ENCODE assay signal across 32 cellular contexts in the genomic region with DNA sequence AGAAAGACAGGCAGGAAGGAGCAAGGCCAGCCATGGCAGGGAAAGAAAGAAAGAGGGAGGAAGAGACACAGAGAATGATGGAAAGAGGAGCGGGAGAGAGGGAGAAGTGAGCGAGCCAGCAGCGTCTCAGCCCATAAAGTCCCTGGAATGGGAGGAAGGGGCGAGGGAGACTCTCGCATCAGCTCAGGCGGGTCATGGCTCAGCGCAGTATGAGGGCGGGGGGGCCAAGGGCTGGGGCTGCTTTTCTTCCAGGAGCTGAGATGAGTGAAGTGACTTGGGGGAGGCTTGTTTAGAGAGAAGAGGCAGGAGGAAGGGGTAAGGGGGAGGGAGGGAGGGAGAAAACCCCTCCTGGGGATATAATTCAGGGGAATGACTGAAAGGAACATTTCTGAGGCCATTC.
"Had no signal": no experiment of that assay in that cellular context is flagged by ENCODE, and none has a peak within 500 bp of the region (broad histone marks: within the 10 kb centered on the region; RNA-seq: fewer than 3 reads in every experiment).

No MANE protein-coding gene starts in this region.

- H3K4me1 ChIP-seq: adrenal gland, body of pancreas, gastroesophageal sphincter had no signal

- H3K36me3 ChIP-seq: adrenal gland, esophagus squamous epithelium, gastroesophageal sphincter had no signal

- H3K27ac ChIP-seq: adrenal gland, body of pancreas, dorsolateral prefrontal cortex, epithelial cell of prostate, esophagus squamous epithelium, gastroesophageal sphincter had no signal

- H3K9me3 ChIP-seq: adrenal gland, body of pancreas, esophagus squamous epithelium, gastroesophageal sphincter had no signal

- H3K4me1 Mint-ChIP-seq: activated CD4-positive, alpha-beta T cell treated with anti-CD3 and anti-CD28 coated beads for 36 hours; activated CD4-positive, alpha-beta T cell treated with anti-CD3 and anti-CD28 coated beads, Interleukin-2, amount 10 ng/mL, durations not matched to agents 24 days and 14 days; activated naive CD4-positive, alpha-beta T cell treated with anti-CD3 and anti-CD28 coated beads, Interleukin-2, amount 50 U/mL, for 24 hours; activated naive CD8-positive, alpha-beta T cell treated with anti-CD3 and anti-CD28 coated beads for 36 hours; activated naive CD8-positive, alpha-beta T cell treated with anti-CD3 and anti-CD28 coated beads, Interleukin-2, amount 50 U/mL, for 24 hours had no signal

- ATAC-seq: activated CD4-positive, alpha-beta T cell treated with anti-CD3 and anti-CD28 coated beads for 36 hours; activated CD8-positive, alpha-beta memory T cell treated with anti-CD3 and anti-CD28 coated beads, Interleukin-2, amount 10 ng/mL, durations not matched to agents 7 days and 5 days; activated CD8-positive, alpha-beta T cell treated with anti-CD3 and anti-CD28 coated beads, Interleukin-2, amount 10 ng/mL, durations not matched to agents 7 days and 5 days; activated naive CD8-positive, alpha-beta T cell treated with anti-CD3 and anti-CD28 coated beads, Interleukin-2, amount 50 U/mL, for 24 hours; body of pancreas; effector memory CD8-positive, alpha-beta T cell; gastroesophageal sphincter had no signal

- DNase-seq: activated CD4-positive, alpha-beta memory T cell treated with anti-CD3 and anti-CD28 coated beads for 36 hours; activated CD4-positive, alpha-beta T cell treated with anti-CD3 and anti-CD28 coated beads for 36 hours; activated CD4-positive, alpha-beta T cell treated with anti-CD3 and anti-CD28 coated beads, Interleukin-2, amount 10 ng/mL, durations not matched to agents 24 days and 14 days; activated CD4-positive, CD25-positive, alpha-beta regulatory T cell; activated CD4-positive, CD25-positive, alpha-beta regulatory T cell treated with anti-CD3 and anti-CD28 coated beads, Interleukin-2, amount 50 U/mL, for 72 hours; activated CD8-positive, alpha-beta memory T cell treated with anti-CD3 and anti-CD28 coated beads, Interleukin-2, amount 10 ng/mL, durations not matched to agents 7 days and 5 days; activated CD8-positive, alpha-beta memory T cell treated with anti-CD3 and anti-CD28 coated beads, Interleukin-2, amount 50 U/mL, for 4 hours; activated CD8-positive, alpha-beta T cell treated with anti-CD3 and anti-CD28 coated beads, Interleukin-2, amount 10 ng/mL, durations not matched to agents 7 days and 5 days; activated effector memory CD4-positive, alpha-beta T cell treated with anti-CD3 and anti-CD28 coated beads, Interleukin-2, amount 50 U/mL, for 16 hours; activated naive CD4-positive, alpha-beta T cell treated with anti-CD3 and anti-CD28 coated beads for 36 hours; activated naive CD8-positive, alpha-beta T cell treated with anti-CD3 and anti-CD28 coated beads for 36 hours; activated naive CD8-positive, alpha-beta T cell treated with anti-CD3 and anti-CD28 coated beads, Interleukin-2, amount 50 U/mL, for 24 hours; activated T-cell treated with anti-CD3 and anti-CD28 coated beads, Interleukin-2, amount 50 U/mL, for 1 hour; activated T-cell treated with anti-CD3 and anti-CD28 coated beads, Interleukin-2, amount 50 U/mL, for 48 hours; adrenal gland; amygdala; body of pancreas; caudate nucleus; dorsolateral prefrontal cortex; effector memory CD8-positive, alpha-beta T cell; esophagus squamous epithelium; foreskin melanocyte; T-helper 2 cell had no signal

- H3K4me3 Mint-ChIP-seq: activated CD4-positive, alpha-beta memory T cell treated with anti-CD3 and anti-CD28 coated beads for 36 hours; activated CD4-positive, alpha-beta T cell treated with anti-CD3 and anti-CD28 coated beads for 36 hours; activated CD4-positive, alpha-beta T cell treated with anti-CD3 and anti-CD28 coated beads, Interleukin-2, amount 10 ng/mL, durations not matched to agents 24 days and 14 days; activated CD8-positive, alpha-beta memory T cell treated with anti-CD3 and anti-CD28 coated beads, Interleukin-2, amount 10 ng/mL, durations not matched to agents 7 days and 5 days; activated CD8-positive, alpha-beta T cell treated with anti-CD3 and anti-CD28 coated beads, Interleukin-2, amount 10 ng/mL, durations not matched to agents 7 days and 5 days; activated naive CD4-positive, alpha-beta T cell treated with anti-CD3 and anti-CD28 coated beads for 36 hours; activated naive CD4-positive, alpha-beta T cell treated with anti-CD3 and anti-CD28 coated beads, Interleukin-2, amount 50 U/mL, for 24 hours; activated naive CD8-positive, alpha-beta T cell treated with anti-CD3 and anti-CD28 coated beads for 36 hours; activated naive CD8-positive, alpha-beta T cell treated with anti-CD3 and anti-CD28 coated beads, Interleukin-2, amount 50 U/mL, for 24 hours; activated T-helper 1 cell treated with anti-CD3 and anti-CD28 coated beads, Interleukin-12 subunit alpha, Interleukin-12 subunit beta, Interleukin-2, Interleukin-4 antibody, amounts not matched to agents 30 ng/mL and 10 ng/mL and 1 ng/mL, durations not matched to agents 14 hours and 24 hours and 36 hours; dendritic cell treated with granulocyte-macrophage colony-stimulating factor and Interleukin-4, amounts not matched to agents 40 ng/mL and 50 ng/mL, for 4 days; effector memory CD8-positive, alpha-beta T cell had no signal

- H3K9me3 Mint-ChIP-seq: activated CD4-positive, alpha-beta memory T cell treated with anti-CD3 and anti-CD28 coated beads for 36 hours; activated CD4-positive, alpha-beta T cell treated with anti-CD3 and anti-CD28 coated beads, Interleukin-2, amount 10 ng/mL, durations not matched to agents 24 days and 14 days; activated naive CD4-positive, alpha-beta T cell treated with anti-CD3 and anti-CD28 coated beads for 36 hours; activated naive CD4-positive, alpha-beta T cell treated with anti-CD3 and anti-CD28 coated beads, Interleukin-2, amount 50 U/mL, for 24 hours; activated naive CD8-positive, alpha-beta T cell treated with anti-CD3 and anti-CD28 coated beads for 36 hours; activated naive CD8-positive, alpha-beta T cell treated with anti-CD3 and anti-CD28 coated beads, Interleukin-2, amount 50 U/mL, for 24 hours; activated T-helper 1 cell treated with anti-CD3 and anti-CD28 coated beads, Interleukin-12 subunit alpha, Interleukin-12 subunit beta, Interleukin-2, Interleukin-4 antibody, amounts not matched to agents 30 ng/mL and 10 ng/mL and 1 ng/mL, durations not matched to agents 14 hours and 24 hours and 36 hours; activated T-helper 2 cell treated with anti-CD3 and anti-CD28 coated beads, Interferon-gamma antibody, Interleukin-2, Interleukin-4, amounts not matched to agents 10 μg/mL and 5 μg/mL and 100 μg/mL, durations not matched to agents 14 hours and 24 hours and 36 hours; dendritic cell treated with granulocyte-macrophage colony-stimulating factor and Interleukin-4, amounts not matched to agents 40 ng/mL and 50 ng/mL, for 4 days; effector memory CD8-positive, alpha-beta T cell had no signal

- FAIRE-seq: colon, endometrium, endothelial cell of umbilical vein had no signal

- H3K36me3 Mint-ChIP-seq: activated CD4-positive, alpha-beta memory T cell treated with anti-CD3 and anti-CD28 coated beads for 36 hours; activated CD8-positive, alpha-beta memory T cell treated with anti-CD3 and anti-CD28 coated beads, Interleukin-2, amount 10 ng/mL, durations not matched to agents 7 days and 5 days; activated naive CD4-positive, alpha-beta T cell treated with anti-CD3 and anti-CD28 coated beads, Interleukin-2, amount 50 U/mL, for 24 hours; activated naive CD8-positive, alpha-beta T cell treated with anti-CD3 and anti-CD28 coated beads for 36 hours had no signal

- H3K4me3 ChIP-seq: adrenal gland, body of pancreas, dorsolateral prefrontal cortex, esophagus squamous epithelium, gastroesophageal sphincter had no signal

- H3K27ac Mint-ChIP-seq: activated CD4-positive, alpha-beta memory T cell treated with anti-CD3 and anti-CD28 coated beads for 36 hours; activated CD4-positive, alpha-beta T cell treated with anti-CD3 and anti-CD28 coated beads for 36 hours; activated CD4-positive, alpha-beta T cell treated with anti-CD3 and anti-CD28 coated beads, Interleukin-2, amount 10 ng/mL, durations not matched to agents 24 days and 14 days; activated CD8-positive, alpha-beta memory T cell treated with anti-CD3 and anti-CD28 coated beads, Interleukin-2, amount 10 ng/mL, durations not matched to agents 7 days and 5 days; activated CD8-positive, alpha-beta T cell treated with anti-CD3 and anti-CD28 coated beads, Interleukin-2, amount 10 ng/mL, durations not matched to agents 7 days and 5 days; activated naive CD4-positive, alpha-beta T cell treated with anti-CD3 and anti-CD28 coated beads for 36 hours; activated naive CD4-positive, alpha-beta T cell treated with anti-CD3 and anti-CD28 coated beads, Interleukin-2, amount 50 U/mL, for 24 hours; activated naive CD8-positive, alpha-beta T cell treated with anti-CD3 and anti-CD28 coated beads for 36 hours; activated naive CD8-positive, alpha-beta T cell treated with anti-CD3 and anti-CD28 coated beads, Interleukin-2, amount 50 U/mL, for 24 hours; activated T-helper 1 cell treated with anti-CD3 and anti-CD28 coated beads, Interleukin-12 subunit alpha, Interleukin-12 subunit beta, Interleukin-2, Interleukin-4 antibody, amounts not matched to agents 30 ng/mL and 10 ng/mL and 1 ng/mL, durations not matched to agents 14 hours and 24 hours and 36 hours; activated T-helper 2 cell treated with anti-CD3 and anti-CD28 coated beads, Interferon-gamma antibody, Interleukin-2, Interleukin-4, amounts not matched to agents 10 μg/mL and 5 μg/mL and 100 μg/mL, durations not matched to agents 14 hours and 24 hours and 36 hours; dendritic cell treated with granulocyte-macrophage colony-stimulating factor and Interleukin-4, amounts not matched to agents 40 ng/mL and 50 ng/mL, for 4 days; effector memory CD8-positive, alpha-beta T cell had no signal
